In genomic region chr6:1322725-1323219, GRCh38 we compare ENCODE assay signal across 24 cellular contexts. TPM values are rescaled to one million over a fixed set of nuclear protein-coding genes. Genes with fewer than 3 reads are reported as not detected.
DNase-seq lines count a peak whose midpoint lies in the region; ATAC-seq and TF ChIP-seq lines count a peak whose summit lies in the region.
"Had no signal": no experiment of that assay in that cellular context is flagged by ENCODE, and none has a peak within 500 bp of the region (broad histone marks: within the 10 kb centered on the region; RNA-seq: fewer than 3 reads in every experiment).

No MANE protein-coding gene starts in this region.

- no peaks in the 10 kb centered on the region for H4K20me1 ChIP-seq in mammary epithelial cell (ENCODE audit: insufficient read depth, low read length)

- 84% methylated on average over 5 of the region's 5 CpGs for whole genome bisulfite sequencing in mammary epithelial cell (ENCODE audit: low coverage, missing lambda C conversion rate)

- no peak overlapping the region for H3K27ac ChIP-seq in mammary epithelial cell (ENCODE audit: insufficient read depth, low read depth, low read length)
- H3K27ac ChIP-seq: heart left ventricle, HL-60, spleen had no signal

- no peaks in the 10 kb centered on the region for H3K9me3 ChIP-seq in mammary epithelial cell (replicated peaks; ENCODE audit: insufficient read depth, low read length)
- H3K9me3 ChIP-seq: heart left ventricle, mucosa of descending colon, spleen had no signal

- no peak overlapping the region for H2AFZ ChIP-seq in mammary epithelial cell (ENCODE audit: low read depth, low read length)

- H3K9me3 Mint-ChIP-seq in MCF 10A (ENCODE audit: unreplicated experiment) (no peaks in the 10 kb centered on the region), type B pancreatic cell (peaks cover 6% of the 10 kb centered on the region)
- H3K9me3 Mint-ChIP-seq: activated T-helper 2 cell treated with anti-CD3 and anti-CD28 coated beads, Interferon-gamma antibody, Interleukin-2, Interleukin-4, amounts not matched to agents 10 μg/mL and 5 μg/mL and 100 μg/mL, durations not matched to agents 14 hours and 24 hours and 36 hours had no signal

- peak overlapping the region; percentile 14 for H3K4me3 Mint-ChIP-seq in MCF 10A (ENCODE audit: unreplicated experiment)
- no peak overlapping the region for H3K4me3 Mint-ChIP-seq in type B pancreatic cell
- H3K4me3 Mint-ChIP-seq: activated CD8-positive, alpha-beta T cell treated with anti-CD3 and anti-CD28 coated beads, Interleukin-2, amount 10 ng/mL, durations not matched to agents 7 days and 5 days; CD4-positive, CD25-positive, alpha-beta regulatory T cell; T-helper 1 cell treated with Interleukin-12 subunit alpha and Interleukin-12 subunit beta and Interleukin-4 antibody, amounts not matched to agents 30 μg/mL and 1 μg/mL, for 36 hours had no signal

- H3K4me1 Mint-ChIP-seq in MCF 10A (ENCODE audit: insufficient read depth, unreplicated experiment) (peaks cover 42% of the 10 kb centered on the region), type B pancreatic cell (ENCODE audit: unreplicated experiment) (peaks cover 18% of the 10 kb centered on the region)

- H3K27ac Mint-ChIP-seq in MCF 10A (ENCODE audit: low read depth, unreplicated experiment) (peak overlapping the region; percentile 14), type B pancreatic cell (peak overlapping the region; percentile 82)
- H3K27ac Mint-ChIP-seq: activated CD8-positive, alpha-beta T cell treated with anti-CD3 and anti-CD28 coated beads, Interleukin-2, amount 10 ng/mL, durations not matched to agents 7 days and 5 days; activated T-helper 2 cell treated with anti-CD3 and anti-CD28 coated beads, Interferon-gamma antibody, Interleukin-2, Interleukin-4, amounts not matched to agents 10 μg/mL and 5 μg/mL and 100 μg/mL, durations not matched to agents 14 hours and 24 hours and 36 hours; CD4-positive, CD25-positive, alpha-beta regulatory T cell; T-helper 1 cell treated with Interleukin-12 subunit alpha and Interleukin-12 subunit beta and Interleukin-4 antibody, amounts not matched to agents 30 μg/mL and 1 μg/mL, for 36 hours had no signal

- H3K4me2 ChIP-seq in mammary epithelial cell (ENCODE audit: insufficient read depth, low read depth, low read length): no peak overlapping the region

- POLR2A ChIA-PET in MCF 10A (lab: Yijun Ruan, JAX): interaction anchor here (0.6 to 4.8 kb wide), 4 partner anchors 10 to 246 kb away, joined by 3 to 78 read pairs (median 4); partner anchors contain the start of gene FOXQ1

- H3K27me3 Mint-ChIP-seq in MCF 10A (ENCODE audit: insufficient read depth, unreplicated experiment) (no peaks in the 10 kb centered on the region), type B pancreatic cell (peaks cover 29% of the 10 kb centered on the region)

- in situ Hi-C loops in mammary epithelial cell (cut with MboI; ENCODE audit: low sequenced_read_pairs in 2 of 2): no loop called here

- CTCF ChIA-PET in MCF 10A (lab: Yijun Ruan, JAX) (interaction anchor here (2.0 kb wide), 1 partner anchor 8 kb away, joined by 6 read pairs; no protein-coding TSS in a partner anchor), mammary epithelial cell (lab: Charles Lee; ENCODE audit: low non-redundant PET) (no interaction called here)

- dilution Hi-C loops in mammary epithelial cell (cut with HindIII; ENCODE audit: low sequenced_read_pairs): no loop called here

- H3K36me3 Mint-ChIP-seq in MCF 10A (ENCODE audit: insufficient read depth, unreplicated experiment): no peaks in the 10 kb centered on the region
- peaks cover 7% of the 10 kb centered on the region for H3K36me3 Mint-ChIP-seq in type B pancreatic cell
- H3K36me3 Mint-ChIP-seq: CD4-positive, CD25-positive, alpha-beta regulatory T cell had no signal

- ATAC-seq in GM21390 (IDR thresholded peaks at IDR 0.05; ENCODE audit: unreplicated experiment): no peak
- ATAC-seq: activated CD8-positive, alpha-beta T cell treated with anti-CD3 and anti-CD28 coated beads, Interleukin-2, amount 10 ng/mL, durations not matched to agents 7 days and 5 days; mucosa of descending colon had no signal

- H3K27me3 ChIP-seq in mammary epithelial cell (ENCODE audit: insufficient read depth, low read length): no peaks in the 10 kb centered on the region

- BruUV-seq in MCF 10A (replicated peaks; lab: Mats Ljungman, UMichigan): no TSS peak
- no TSS peak for BruUV-seq in mammary epithelial cell (replicated peaks; lab: Mats Ljungman, UMichigan)

- peaks cover 45% of the 10 kb centered on the region for H3K4me1 ChIP-seq in mammary epithelial cell (ENCODE audit: insufficient read depth, low read length)
- H3K4me1 ChIP-seq: spleen had no signal

- H3K9ac ChIP-seq in mammary epithelial cell (ENCODE audit: insufficient read depth, low read length): no peak overlapping the region

- intact Hi-C loops in MCF 10A (cut with micrococcal nuclease): no loop called here
- intact Hi-C loops in mammary epithelial cell (cut with micrococcal nuclease): no loop called here

- H3K4me3 ChIP-seq in mammary epithelial cell (replicated peaks in 1 of 3; ENCODE audit: insufficient read depth in 1 of 3, low read depth in 2 of 3, low read length in 3 of 3): no peak overlapping the region
- no peak overlapping the region for H3K4me3 ChIP-seq in choroid plexus epithelial cell (ENCODE audit: low read depth, low read length)
- H3K4me3 ChIP-seq: heart left ventricle, mucosa of descending colon, spleen had no signal

- no peaks in the 10 kb centered on the region for H3K79me2 ChIP-seq in mammary epithelial cell (ENCODE audit: insufficient read depth, low read length)

- TF ChIP-seq CTCF in MCF 10A (IDR thresholded peaks at IDR 0.05; ENCODE audit: unreplicated experiment) (no peak), mammary epithelial cell (conservative IDR thresholded peaks at IDR 0.05 in 1 of 2, IDR thresholded peaks at IDR 0.05 in 1 of 2; ENCODE audit: extremely low read depth in 1 of 2, insufficient read depth in 1 of 2, low read depth in 1 of 2, low read length in 2 of 2) (no peak), choroid plexus epithelial cell (conservative IDR thresholded peaks at IDR 0.05; ENCODE audit: low read depth, low read length) (no peak), type B pancreatic cell (conservative IDR thresholded peaks at IDR 0.05) (no peak)

- H3K36me3 ChIP-seq in mammary epithelial cell (ENCODE audit: insufficient read depth, low read length): no peaks in the 10 kb centered on the region
- H3K36me3 ChIP-seq: heart left ventricle, spleen had no signal

- DNase-seq in MCF 10A (ENCODE audit: unreplicated experiment) (peak; percentile 37), mammary epithelial cell (no peak), choroid plexus epithelial cell (ENCODE audit: low read depth) (peak; percentile 54), kidney tubule cell (ENCODE audit: low spot score) (peak; percentile 11), type B pancreatic cell (ENCODE audit: extremely low spot score, unreplicated experiment) (no peak), 8988T (no peak), SIG-M5 (lab: John Stamatoyannopoulos, UW) (no peak)
- DNase-seq: activated CD8-positive, alpha-beta T cell treated with anti-CD3 and anti-CD28 coated beads, Interleukin-2, amount 10 ng/mL, durations not matched to agents 7 days and 5 days; amygdala; CD4-positive, CD25-positive, alpha-beta regulatory T cell; KG1; mucosa of descending colon; NCI-H1417 treated with DMSO at 0.1 percent for 48 hours; NCI-H2171 treated with DMSO at 0.1 percent for 48 hours; NCI-H82; RPMI8226; spleen; stimulated activated naive CD4-positive, alpha-beta T cell had no signal

RNA-seq across cellular contexts. Expression of gene FOXQ1, which starts 10.9 kb away (rescaled TPM):
- total RNA-seq in MCF 10A (2022) (5.6 and 6.9 TPM in 2 replicates), mammary epithelial cell (under 1 TPM in 1 of 2 donors, not detected in 1; 0.92 TPM), type B pancreatic cell (ENCODE audit: low replicate concordance) (20.5 and 27.9 TPM in 2 replicates)
- 3.4 TPM for polyA plus RNA-seq in mammary epithelial cell
- polyA minus RNA-seq in mammary epithelial cell: 1.8 TPM
- total RNA-seq: activated CD8-positive, alpha-beta T cell treated with anti-CD3 and anti-CD28 coated beads, Interleukin-2, amount 10 ng/mL, durations not matched to agents 7 days and 5 days; activated T-helper 2 cell treated with anti-CD3 and anti-CD28 coated beads, Interferon-gamma antibody, Interleukin-2, Interleukin-4, amounts not matched to agents 10 μg/mL and 5 μg/mL and 100 μg/mL, durations not matched to agents 14 hours and 24 hours and 36 hours; CD4-positive, CD25-positive, alpha-beta regulatory T cell; heart left ventricle; omental fat pad had no signal
- polyA plus RNA-seq: CD4-positive, CD25-positive, alpha-beta regulatory T cell had no signal

Comparison
In these comparisons a context has a peak if more than half of its experiments do, and no peak if none do; other contexts are left out.
1. DNase-seq: peak in MCF 10A (single experiment), choroid plexus epithelial cell (single experiment) and kidney tubule cell (single experiment); none in mammary epithelial cell (single experiment), type B pancreatic cell (single experiment), 8988T (single experiment) and SIG-M5 (single experiment).